11 cellular contexts compared by ENCODE assay signal in genomic region chr3:69181592-69182211, GRCh38. TPM values are rescaled to one million over a fixed set of nuclear protein-coding genes. Genes with fewer than 3 reads are reported as not detected.
DNase-seq lines count a peak whose midpoint lies in the region; ATAC-seq and TF ChIP-seq lines count a peak whose summit lies in the region.
"Had no signal": no experiment of that assay in that cellular context is flagged by ENCODE, and none has a peak within 500 bp of the region (broad histone marks: within the 10 kb centered on the region; RNA-seq: fewer than 3 reads in every experiment).

No MANE protein-coding gene starts in this region.

- intact Hi-C loops in activated T-helper 1 cell treated with anti-CD3 and anti-CD28 coated beads, Interleukin-12 subunit alpha, Interleukin-12 subunit beta, Interleukin-2, Interleukin-4 antibody, amounts not matched to agents 30 ng/mL and 10 ng/mL and 1 ng/mL, durations not matched to agents 14 hours and 24 hours and 36 hours (cut with micrococcal nuclease), result loop anchor here (1.0 to 5.0 kb wide), 2 partner anchors 125 to 144 kb away; no protein-coding TSS in a partner anchor

- CTCF ChIA-PET in activated CD4-positive, alpha-beta memory T cell treated with anti-CD3 and anti-CD28 coated beads, Interleukin-2, amount 10 ng/mL, durations not matched to agents 7 days and 5 days (lab: Charles Lee), result interaction anchor here (1.1 kb wide), 1 partner anchor 63 kb away, joined by 3 read pairs; no protein-coding TSS in a partner anchor

- no peaks in the 10 kb centered on the region for H3K36me3 ChIP-seq in GM23248 (ENCODE audit: low read depth)

- no peaks in the 10 kb centered on the region for H3K9me2 ChIP-seq in GM23248 (ENCODE audit: insufficient read depth)

- TF ChIP-seq CTCF in osteocyte (IDR thresholded peaks at IDR 0.05), result no peak

- in situ Hi-C loops in GM23248 (cut with MboI), result no loop called here

- H3K9ac ChIP-seq in GM23248, result peak overlapping the region; percentile 7; the same call in 1 of the 2 replicates

- 65 to 70% methylated on average over 9 of the region's 9 CpGs for WGBS in GM23248 (ENCODE audit: low coverage in 1 of 2, low lambda C conversion rate in 2 of 2, missing lambda C conversion rate in 2 of 2), 2 experiments

- H3K9me3 ChIP-seq in GM23248 (ENCODE audit: low read depth), result no peaks in the 10 kb centered on the region
- H3K9me3 ChIP-seq: esophagus squamous epithelium had no signal

- DNase-seq in GM23248 (peak; percentile 59), foreskin melanocyte (peak; percentile 98), osteocyte (ENCODE audit: extremely low spot score, unreplicated experiment) (no peak), GM19238 (ENCODE audit: insufficient read length, low spot score) (no peak), GM19240 (ENCODE audit: insufficient read length, low spot score) (no peak)
- no peak for DNase-seq in activated T-helper 1 cell treated with anti-CD3 and anti-CD28 coated beads, Interleukin-12 subunit alpha, Interleukin-12 subunit beta, Interleukin-2, Interleukin-4 antibody, amounts not matched to agents 30 ng/mL and 10 ng/mL and 1 ng/mL, durations not matched to agents 14 hours and 24 hours and 36 hours (ENCODE audit: low spot score)
- DNase-seq in activated CD4-positive, alpha-beta memory T cell treated with anti-CD3 and anti-CD28 coated beads, Interleukin-2, amount 10 ng/mL, durations not matched to agents 7 days and 5 days, result no peak
- DNase-seq: DND-41, esophagus squamous epithelium had no signal

- POLR2A ChIA-PET in activated CD4-positive, alpha-beta memory T cell treated with anti-CD3 and anti-CD28 coated beads, Interleukin-2, amount 10 ng/mL, durations not matched to agents 7 days and 5 days (lab: Charles Lee), result interaction anchor here (1.5 kb wide), 1 partner anchor 12 kb away, joined by 3 read pairs; no protein-coding TSS in a partner anchor

- peak overlapping the region; percentile 32 for H3K27ac Mint-ChIP-seq in activated T-helper 1 cell treated with anti-CD3 and anti-CD28 coated beads, Interleukin-12 subunit alpha, Interleukin-12 subunit beta, Interleukin-2, Interleukin-4 antibody, amounts not matched to agents 30 ng/mL and 10 ng/mL and 1 ng/mL, durations not matched to agents 14 hours and 24 hours and 36 hours
- H3K27ac Mint-ChIP-seq in osteocyte (ENCODE audit: unreplicated experiment), result peak overlapping the region; percentile 88
- no peak overlapping the region for H3K27ac Mint-ChIP-seq in activated CD4-positive, alpha-beta memory T cell treated with anti-CD3 and anti-CD28 coated beads, Interleukin-2, amount 10 ng/mL, durations not matched to agents 7 days and 5 days

- H3K27me3 ChIP-seq in GM23248 (replicated peaks; ENCODE audit: insufficient read depth), result no peaks in the 10 kb centered on the region
- H3K27me3 ChIP-seq: esophagus squamous epithelium had no signal

- no peaks in the 10 kb centered on the region for H4K20me1 ChIP-seq in GM23248 (ENCODE audit: insufficient read depth)

- H3K4me1 ChIP-seq in GM23248 (ENCODE audit: insufficient read depth), result peaks cover 21% of the 10 kb centered on the region

- H3K9me3 Mint-ChIP-seq in activated T-helper 1 cell treated with anti-CD3 and anti-CD28 coated beads, Interleukin-12 subunit alpha, Interleukin-12 subunit beta, Interleukin-2, Interleukin-4 antibody, amounts not matched to agents 30 ng/mL and 10 ng/mL and 1 ng/mL, durations not matched to agents 14 hours and 24 hours and 36 hours, result no peaks in the 10 kb centered on the region
- no peaks in the 10 kb centered on the region for H3K9me3 Mint-ChIP-seq in osteocyte (ENCODE audit: unreplicated experiment)
- no peaks in the 10 kb centered on the region for H3K9me3 Mint-ChIP-seq in activated CD4-positive, alpha-beta memory T cell treated with anti-CD3 and anti-CD28 coated beads, Interleukin-2, amount 10 ng/mL, durations not matched to agents 7 days and 5 days
- H3K9me3 Mint-ChIP-seq: stimulated activated naive CD8-positive, alpha-beta T cell treated with anti-CD3 and anti-CD28 coated beads, Interleukin-15, Interleukin-2, amounts not matched to agents 100 ng/mL and 50 ng/mL, for 24 hours had no signal

- H3K27ac ChIP-seq in GM23248, result peak overlapping the region; percentile 53

- 0 out of 2 replicates have a peak overlapping the region, but pooled peaks have one; percentile 57 for H2AFZ ChIP-seq in GM23248

- no peaks in the 10 kb centered on the region for H3K27me3 Mint-ChIP-seq in activated T-helper 1 cell treated with anti-CD3 and anti-CD28 coated beads, Interleukin-12 subunit alpha, Interleukin-12 subunit beta, Interleukin-2, Interleukin-4 antibody, amounts not matched to agents 30 ng/mL and 10 ng/mL and 1 ng/mL, durations not matched to agents 14 hours and 24 hours and 36 hours (ENCODE audit: insufficient read depth)
- H3K27me3 Mint-ChIP-seq in osteocyte (ENCODE audit: unreplicated experiment), result no peaks in the 10 kb centered on the region
- no peaks in the 10 kb centered on the region for H3K27me3 Mint-ChIP-seq in activated CD4-positive, alpha-beta memory T cell treated with anti-CD3 and anti-CD28 coated beads, Interleukin-2, amount 10 ng/mL, durations not matched to agents 7 days and 5 days
- H3K27me3 Mint-ChIP-seq: stimulated activated naive CD8-positive, alpha-beta T cell treated with anti-CD3 and anti-CD28 coated beads, Interleukin-15, Interleukin-2, amounts not matched to agents 100 ng/mL and 50 ng/mL, for 24 hours had no signal

- H3K4me2 ChIP-seq in GM23248 (ENCODE audit: unreplicated experiment), result peak overlapping the region; percentile 75

- H3K79me2 ChIP-seq in GM23248 (ENCODE audit: insufficient read depth), result no peaks in the 10 kb centered on the region

- H3K4me3 ChIP-seq in GM23248, result peak overlapping the region; percentile 50
- H3K4me3 ChIP-seq: esophagus squamous epithelium had no signal

- ATAC-seq in HG03354 (IDR thresholded peaks at IDR 0.05; ENCODE audit: poor library complexity, severe bottlenecking, unreplicated experiment), result no peak

- H3K36me3 Mint-ChIP-seq in activated T-helper 1 cell treated with anti-CD3 and anti-CD28 coated beads, Interleukin-12 subunit alpha, Interleukin-12 subunit beta, Interleukin-2, Interleukin-4 antibody, amounts not matched to agents 30 ng/mL and 10 ng/mL and 1 ng/mL, durations not matched to agents 14 hours and 24 hours and 36 hours (ENCODE audit: low read depth), result peaks cover 65% of the 10 kb centered on the region
- H3K36me3 Mint-ChIP-seq in osteocyte (ENCODE audit: unreplicated experiment), result no peaks in the 10 kb centered on the region
- peaks cover 73% of the 10 kb centered on the region for H3K36me3 Mint-ChIP-seq in activated CD4-positive, alpha-beta memory T cell treated with anti-CD3 and anti-CD28 coated beads, Interleukin-2, amount 10 ng/mL, durations not matched to agents 7 days and 5 days (ENCODE audit: low read depth)

- no peak overlapping the region for H3K4me3 Mint-ChIP-seq in activated T-helper 1 cell treated with anti-CD3 and anti-CD28 coated beads, Interleukin-12 subunit alpha, Interleukin-12 subunit beta, Interleukin-2, Interleukin-4 antibody, amounts not matched to agents 30 ng/mL and 10 ng/mL and 1 ng/mL, durations not matched to agents 14 hours and 24 hours and 36 hours
- H3K4me3 Mint-ChIP-seq in osteocyte (ENCODE audit: unreplicated experiment), result no peak overlapping the region
- H3K4me3 Mint-ChIP-seq in activated CD4-positive, alpha-beta memory T cell treated with anti-CD3 and anti-CD28 coated beads, Interleukin-2, amount 10 ng/mL, durations not matched to agents 7 days and 5 days, result no peak overlapping the region
- H3K4me3 Mint-ChIP-seq: stimulated activated naive CD8-positive, alpha-beta T cell treated with anti-CD3 and anti-CD28 coated beads, Interleukin-15, Interleukin-2, amounts not matched to agents 100 ng/mL and 50 ng/mL, for 24 hours had no signal

- peaks cover 42% of the 10 kb centered on the region for H3K4me1 Mint-ChIP-seq in activated T-helper 1 cell treated with anti-CD3 and anti-CD28 coated beads, Interleukin-12 subunit alpha, Interleukin-12 subunit beta, Interleukin-2, Interleukin-4 antibody, amounts not matched to agents 30 ng/mL and 10 ng/mL and 1 ng/mL, durations not matched to agents 14 hours and 24 hours and 36 hours (ENCODE audit: low read depth)
- H3K4me1 Mint-ChIP-seq in osteocyte (ENCODE audit: unreplicated experiment), result peaks cover 21% of the 10 kb centered on the region
- H3K4me1 Mint-ChIP-seq in activated CD4-positive, alpha-beta memory T cell treated with anti-CD3 and anti-CD28 coated beads, Interleukin-2, amount 10 ng/mL, durations not matched to agents 7 days and 5 days, result peaks cover 38% of the 10 kb centered on the region

- H3F3A ChIP-seq in GM23248 (ENCODE audit: insufficient read depth), result peaks cover 26% of the 10 kb centered on the region

RNA-seq across cellular contexts. Expression of gene LMOD3, which starts 59.3 kb away (rescaled TPM):
- not detected in 2 replicates for total RNA-seq in GM23248 (2014; rRNA removed; shearing (Covaris generic))
- 0.04 TPM in 1 of 2 replicates, not detected in the other for polyA plus RNA-seq in GM23248 (2016; fragmentation: Nextera tagmentation; extraction: Ambion mirVana)
- total RNA-seq in activated T-helper 1 cell treated with anti-CD3 and anti-CD28 coated beads, Interleukin-12 subunit alpha, Interleukin-12 subunit beta, Interleukin-2, Interleukin-4 antibody, amounts not matched to agents 30 ng/mL and 10 ng/mL and 1 ng/mL, durations not matched to agents 14 hours and 24 hours and 36 hours, result not detected in 2 replicates
- not detected in 2 replicates for total RNA-seq in osteocyte
- total RNA-seq in activated CD4-positive, alpha-beta memory T cell treated with anti-CD3 and anti-CD28 coated beads, Interleukin-2, amount 10 ng/mL, durations not matched to agents 7 days and 5 days, result not detected

Comparison
In these comparisons a context has a peak if more than half of its experiments do, and no peak if none do; other contexts are left out.
1. DNase-seq: peak in GM23248 (single experiment) and foreskin melanocyte (single experiment); none in activated T-helper 1 cell treated with anti-CD3 and anti-CD28 coated beads, Interleukin-12 subunit alpha, Interleukin-12 subunit beta, Interleukin-2, Interleukin-4 antibody, amounts not matched to agents 30 ng/mL and 10 ng/mL and 1 ng/mL, durations not matched to agents 14 hours and 24 hours and 36 hours (single experiment), osteocyte (single experiment), activated CD4-positive, alpha-beta memory T cell treated with anti-CD3 and anti-CD28 coated beads, Interleukin-2, amount 10 ng/mL, durations not matched to agents 7 days and 5 days (single experiment), GM19238 (single experiment) and GM19240 (single experiment).